1 cellular context compared by ENCODE assay signal in the genomic region with DNA sequence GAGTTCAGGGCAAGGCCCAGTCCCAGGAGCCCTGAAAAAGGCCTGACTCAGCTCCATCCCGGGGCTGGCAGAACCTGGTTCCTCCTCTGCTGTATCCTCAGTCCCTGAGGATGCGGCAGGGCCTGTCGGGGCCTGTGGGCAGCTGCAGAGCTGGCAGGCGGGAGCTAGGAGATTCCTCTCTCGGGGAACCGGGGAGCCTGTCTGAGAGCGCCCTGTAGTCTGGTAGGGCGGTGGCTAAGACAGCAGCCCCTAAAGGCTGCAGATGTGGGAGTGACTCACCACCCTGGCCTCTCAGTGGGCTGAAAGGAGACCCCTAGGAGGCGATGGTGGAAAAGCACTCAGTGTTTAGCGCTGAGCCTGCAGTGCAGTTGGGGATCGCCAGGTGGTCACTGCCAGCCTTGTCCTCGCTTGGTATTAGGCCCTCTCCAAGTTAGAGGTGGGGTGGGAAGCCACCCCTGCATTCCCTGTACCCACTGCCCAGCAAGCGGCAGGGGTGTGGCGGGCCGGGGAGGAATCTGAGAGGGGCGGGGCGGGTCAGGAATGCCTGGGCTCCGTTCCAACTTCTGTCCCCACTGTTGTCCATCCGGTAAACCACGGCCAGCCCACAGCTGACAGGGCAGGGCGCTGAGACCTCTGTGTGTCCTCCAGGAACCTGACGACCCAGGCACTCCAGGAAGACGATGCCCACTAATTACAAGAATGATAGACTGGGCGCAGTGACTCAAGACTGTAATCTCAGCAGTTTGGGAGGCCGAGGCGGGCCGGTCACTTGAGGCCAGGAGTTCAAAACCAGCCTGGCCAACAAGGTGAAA.
A peak's percentile ranks its signal among the peaks of the same experiment; 100 is the strongest.
TF ChIP-seq lines count a peak whose summit lies in the region.

No MANE protein-coding gene starts in this region.

TF ChIP-seq in HepG2, 621 proteins besides CTCF, POLR2A, EP300 and RAD21 (continued from another document and continues in another):
- peak in 1 of 2 experiments; percentile 62; a peak in 1 of 4 replicates for TF ChIP-seq KLF16 (CRISPR knock-in tag; IDR thresholded peaks at IDR 0.05)
- peak; percentile 80 for TF ChIP-seq GATAD2A (CRISPR knock-in tag; IDR thresholded peaks at IDR 0.05)
- no peak for TF ChIP-seq BHLHE40 (IDR thresholded peaks at IDR 0.05; ENCODE audit: low read length)
- no peak for TF ChIP-seq SMAD3 (CRISPR knock-in tag; IDR thresholded peaks at IDR 0.05)
- TF ChIP-seq FOXO1 (CRISPR knock-in tag; IDR thresholded peaks at IDR 0.05), result peak; percentile 14; the same call in 1 of the 2 replicates
- no peak for TF ChIP-seq GABPA (IDR thresholded peaks at IDR 0.05; ENCODE audit: low read depth, low read length)
- 0 out of 2 replicates have a peak, but pooled peaks have one; percentile 12 for TF ChIP-seq GABPA (CRISPR knock-in tag; IDR thresholded peaks at IDR 0.05; ENCODE audit: low read depth)
- no peak; the same call in 1 of the 2 replicates for TF ChIP-seq ZNF768 (CRISPR knock-in tag; IDR thresholded peaks at IDR 0.05)
- TF ChIP-seq MAFF (IDR thresholded peaks at IDR 0.05; ENCODE audit: low read depth, low read length), result peak; percentile 33; the same call in 1 of the 2 replicates
- TF ChIP-seq, protein P1, sequence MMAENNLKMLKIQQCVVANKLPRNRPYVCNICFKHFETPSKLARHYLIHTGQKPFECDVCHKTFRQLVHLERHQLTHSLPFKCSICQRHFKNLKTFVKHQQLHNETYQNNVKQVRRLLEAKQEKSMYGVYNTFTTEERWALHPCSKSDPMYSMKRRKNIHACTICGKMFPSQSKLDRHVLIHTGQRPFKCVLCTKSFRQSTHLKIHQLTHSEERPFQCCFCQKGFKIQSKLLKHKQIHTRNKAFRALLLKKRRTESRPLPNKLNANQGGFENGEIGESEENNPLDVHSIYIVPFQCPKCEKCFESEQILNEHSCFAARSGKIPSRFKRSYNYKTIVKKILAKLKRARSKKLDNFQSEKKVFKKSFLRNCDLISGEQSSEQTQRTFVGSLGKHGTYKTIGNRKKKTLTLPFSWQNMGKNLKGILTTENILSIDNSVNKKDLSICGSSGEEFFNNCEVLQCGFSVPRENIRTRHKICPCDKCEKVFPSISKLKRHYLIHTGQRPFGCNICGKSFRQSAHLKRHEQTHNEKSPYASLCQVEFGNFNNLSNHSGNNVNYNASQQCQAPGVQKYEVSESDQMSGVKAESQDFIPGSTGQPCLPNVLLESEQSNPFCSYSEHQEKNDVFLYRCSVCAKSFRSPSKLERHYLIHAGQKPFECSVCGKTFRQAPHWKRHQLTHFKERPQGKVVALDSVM (CRISPR knock-in tag; IDR thresholded peaks at IDR 0.05), result no peak
- no peak for TF ChIP-seq CCAR2 (optimal IDR thresholded peaks at IDR 0.05; ENCODE audit: low read depth, low read length)
- TF ChIP-seq, protein P2, sequence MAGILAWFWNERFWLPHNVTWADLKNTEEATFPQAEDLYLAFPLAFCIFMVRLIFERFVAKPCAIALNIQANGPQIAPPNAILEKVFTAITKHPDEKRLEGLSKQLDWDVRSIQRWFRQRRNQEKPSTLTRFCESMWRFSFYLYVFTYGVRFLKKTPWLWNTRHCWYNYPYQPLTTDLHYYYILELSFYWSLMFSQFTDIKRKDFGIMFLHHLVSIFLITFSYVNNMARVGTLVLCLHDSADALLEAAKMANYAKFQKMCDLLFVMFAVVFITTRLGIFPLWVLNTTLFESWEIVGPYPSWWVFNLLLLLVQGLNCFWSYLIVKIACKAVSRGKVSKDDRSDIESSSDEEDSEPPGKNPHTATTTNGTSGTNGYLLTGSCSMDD (CRISPR knock-in tag; IDR thresholded peaks at IDR 0.05), result no peak
- TF ChIP-seq CENPX (CRISPR knock-in tag; IDR thresholded peaks at IDR 0.05), result no peak
- TF ChIP-seq ZMYM3 (CRISPR knock-in tag; IDR thresholded peaks at IDR 0.05), result peak; percentile 69; the same call in 1 of the 2 replicates
- peak; percentile 26 for TF ChIP-seq YY1 (IDR thresholded peaks at IDR 0.05; ENCODE audit: insufficient read depth, insufficient replicate concordance, low read depth, low read length)
- peak; percentile 65 for TF ChIP-seq SMC3 (IDR thresholded peaks at IDR 0.05; ENCODE audit: low read length)
- TF ChIP-seq, protein P3, sequence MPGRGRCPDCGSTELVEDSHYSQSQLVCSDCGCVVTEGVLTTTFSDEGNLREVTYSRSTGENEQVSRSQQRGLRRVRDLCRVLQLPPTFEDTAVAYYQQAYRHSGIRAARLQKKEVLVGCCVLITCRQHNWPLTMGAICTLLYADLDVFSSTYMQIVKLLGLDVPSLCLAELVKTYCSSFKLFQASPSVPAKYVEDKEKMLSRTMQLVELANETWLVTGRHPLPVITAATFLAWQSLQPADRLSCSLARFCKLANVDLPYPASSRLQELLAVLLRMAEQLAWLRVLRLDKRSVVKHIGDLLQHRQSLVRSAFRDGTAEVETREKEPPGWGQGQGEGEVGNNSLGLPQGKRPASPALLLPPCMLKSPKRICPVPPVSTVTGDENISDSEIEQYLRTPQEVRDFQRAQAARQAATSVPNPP (CRISPR knock-in tag; IDR thresholded peaks at IDR 0.05), result no peak
- TF ChIP-seq, protein P4, sequence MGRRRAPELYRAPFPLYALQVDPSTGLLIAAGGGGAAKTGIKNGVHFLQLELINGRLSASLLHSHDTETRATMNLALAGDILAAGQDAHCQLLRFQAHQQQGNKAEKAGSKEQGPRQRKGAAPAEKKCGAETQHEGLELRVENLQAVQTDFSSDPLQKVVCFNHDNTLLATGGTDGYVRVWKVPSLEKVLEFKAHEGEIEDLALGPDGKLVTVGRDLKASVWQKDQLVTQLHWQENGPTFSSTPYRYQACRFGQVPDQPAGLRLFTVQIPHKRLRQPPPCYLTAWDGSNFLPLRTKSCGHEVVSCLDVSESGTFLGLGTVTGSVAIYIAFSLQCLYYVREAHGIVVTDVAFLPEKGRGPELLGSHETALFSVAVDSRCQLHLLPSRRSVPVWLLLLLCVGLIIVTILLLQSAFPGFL (CRISPR knock-in tag; IDR thresholded peaks at IDR 0.05), result no peak
- TF ChIP-seq ZFP62 (CRISPR knock-in tag; IDR thresholded peaks at IDR 0.05), result no peak
- TF ChIP-seq, protein P5, sequence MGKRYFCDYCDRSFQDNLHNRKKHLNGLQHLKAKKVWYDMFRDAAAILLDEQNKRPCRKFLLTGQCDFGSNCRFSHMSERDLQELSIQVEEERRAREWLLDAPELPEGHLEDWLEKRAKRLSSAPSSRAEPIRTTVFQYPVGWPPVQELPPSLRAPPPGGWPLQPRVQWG (CRISPR knock-in tag; IDR thresholded peaks at IDR 0.05; ENCODE audit: borderline replicate concordance, low read depth), result no peak
- TF ChIP-seq, protein P6, sequence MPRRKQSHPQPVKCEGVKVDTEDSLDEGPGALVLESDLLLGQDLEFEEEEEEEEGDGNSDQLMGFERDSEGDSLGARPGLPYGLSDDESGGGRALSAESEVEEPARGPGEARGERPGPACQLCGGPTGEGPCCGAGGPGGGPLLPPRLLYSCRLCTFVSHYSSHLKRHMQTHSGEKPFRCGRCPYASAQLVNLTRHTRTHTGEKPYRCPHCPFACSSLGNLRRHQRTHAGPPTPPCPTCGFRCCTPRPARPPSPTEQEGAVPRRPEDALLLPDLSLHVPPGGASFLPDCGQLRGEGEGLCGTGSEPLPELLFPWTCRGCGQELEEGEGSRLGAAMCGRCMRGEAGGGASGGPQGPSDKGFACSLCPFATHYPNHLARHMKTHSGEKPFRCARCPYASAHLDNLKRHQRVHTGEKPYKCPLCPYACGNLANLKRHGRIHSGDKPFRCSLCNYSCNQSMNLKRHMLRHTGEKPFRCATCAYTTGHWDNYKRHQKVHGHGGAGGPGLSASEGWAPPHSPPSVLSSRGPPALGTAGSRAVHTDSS (CRISPR knock-in tag; conservative IDR thresholded peaks at IDR 0.05), result no peak
- peak; percentile 68 for TF ChIP-seq ZFX (CRISPR knock-in tag; IDR thresholded peaks at IDR 0.05; ENCODE audit: low read depth)
- TF ChIP-seq ZNF619 (CRISPR knock-in tag; IDR thresholded peaks at IDR 0.05), result peak; percentile 69; the same call in 1 of the 2 replicates
- TF ChIP-seq, protein P7, sequence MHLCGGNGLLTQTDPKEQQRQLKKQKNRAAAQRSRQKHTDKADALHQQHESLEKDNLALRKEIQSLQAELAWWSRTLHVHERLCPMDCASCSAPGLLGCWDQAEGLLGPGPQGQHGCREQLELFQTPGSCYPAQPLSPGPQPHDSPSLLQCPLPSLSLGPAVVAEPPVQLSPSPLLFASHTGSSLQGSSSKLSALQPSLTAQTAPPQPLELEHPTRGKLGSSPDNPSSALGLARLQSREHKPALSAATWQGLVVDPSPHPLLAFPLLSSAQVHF (CRISPR knock-in tag; IDR thresholded peaks at IDR 0.05), result no peak
- no peak for TF ChIP-seq MTF2 (CRISPR knock-in tag; IDR thresholded peaks at IDR 0.05; ENCODE audit: borderline replicate concordance)
- 0 out of 2 replicates have a peak, but pooled peaks have one; percentile 18 for TF ChIP-seq SP4 (CRISPR knock-in tag; IDR thresholded peaks at IDR 0.05)
- TF ChIP-seq KLF9 (CRISPR knock-in tag; IDR thresholded peaks at IDR 0.05; ENCODE audit: low read depth), result no peak
- no peak; the same call in 1 of the 2 replicates for TF ChIP-seq KDM5B (CRISPR knock-in tag; IDR thresholded peaks at IDR 0.05; ENCODE audit: borderline replicate concordance)
- TF ChIP-seq ZMYM4 (CRISPR knock-in tag; IDR thresholded peaks at IDR 0.05), result peak; percentile 29; the same call in 1 of the 2 replicates
- peak; percentile 56 for TF ChIP-seq STAG1 (CRISPR knock-in tag; IDR thresholded peaks at IDR 0.05)
- TF ChIP-seq ZNF274 (CRISPR knock-in tag; IDR thresholded peaks at IDR 0.05), result peak; percentile 30; the same call in 1 of the 2 replicates
- TF ChIP-seq ZSCAN25 (CRISPR knock-in tag; IDR thresholded peaks at IDR 0.05), result peak; percentile 100
- no peak for TF ChIP-seq LCORL (IDR thresholded peaks at IDR 0.05)
- TF ChIP-seq LCORL (CRISPR knock-in tag; IDR thresholded peaks at IDR 0.05), result peak; percentile 84
- TF ChIP-seq, protein P8, sequence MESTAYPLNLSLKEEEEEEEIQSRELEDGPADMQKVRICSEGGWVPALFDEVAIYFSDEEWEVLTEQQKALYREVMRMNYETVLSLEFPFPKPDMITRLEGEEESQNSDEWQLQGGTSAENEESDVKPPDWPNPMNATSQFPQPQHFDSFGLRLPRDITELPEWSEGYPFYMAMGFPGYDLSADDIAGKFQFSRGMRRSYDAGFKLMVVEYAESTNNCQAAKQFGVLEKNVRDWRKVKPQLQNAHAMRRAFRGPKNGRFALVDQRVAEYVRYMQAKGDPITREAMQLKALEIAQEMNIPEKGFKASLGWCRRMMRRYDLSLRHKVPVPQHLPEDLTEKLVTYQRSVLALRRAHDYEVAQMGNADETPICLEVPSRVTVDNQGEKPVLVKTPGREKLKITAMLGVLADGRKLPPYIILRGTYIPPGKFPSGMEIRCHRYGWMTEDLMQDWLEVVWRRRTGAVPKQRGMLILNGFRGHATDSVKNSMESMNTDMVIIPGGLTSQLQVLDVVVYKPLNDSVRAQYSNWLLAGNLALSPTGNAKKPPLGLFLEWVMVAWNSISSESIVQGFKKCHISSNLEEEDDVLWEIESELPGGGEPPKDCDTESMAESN (CRISPR knock-in tag; conservative IDR thresholded peaks at IDR 0.05), result peak; percentile 66; the same call in 1 of the 2 replicates
- TF ChIP-seq, protein P9, sequence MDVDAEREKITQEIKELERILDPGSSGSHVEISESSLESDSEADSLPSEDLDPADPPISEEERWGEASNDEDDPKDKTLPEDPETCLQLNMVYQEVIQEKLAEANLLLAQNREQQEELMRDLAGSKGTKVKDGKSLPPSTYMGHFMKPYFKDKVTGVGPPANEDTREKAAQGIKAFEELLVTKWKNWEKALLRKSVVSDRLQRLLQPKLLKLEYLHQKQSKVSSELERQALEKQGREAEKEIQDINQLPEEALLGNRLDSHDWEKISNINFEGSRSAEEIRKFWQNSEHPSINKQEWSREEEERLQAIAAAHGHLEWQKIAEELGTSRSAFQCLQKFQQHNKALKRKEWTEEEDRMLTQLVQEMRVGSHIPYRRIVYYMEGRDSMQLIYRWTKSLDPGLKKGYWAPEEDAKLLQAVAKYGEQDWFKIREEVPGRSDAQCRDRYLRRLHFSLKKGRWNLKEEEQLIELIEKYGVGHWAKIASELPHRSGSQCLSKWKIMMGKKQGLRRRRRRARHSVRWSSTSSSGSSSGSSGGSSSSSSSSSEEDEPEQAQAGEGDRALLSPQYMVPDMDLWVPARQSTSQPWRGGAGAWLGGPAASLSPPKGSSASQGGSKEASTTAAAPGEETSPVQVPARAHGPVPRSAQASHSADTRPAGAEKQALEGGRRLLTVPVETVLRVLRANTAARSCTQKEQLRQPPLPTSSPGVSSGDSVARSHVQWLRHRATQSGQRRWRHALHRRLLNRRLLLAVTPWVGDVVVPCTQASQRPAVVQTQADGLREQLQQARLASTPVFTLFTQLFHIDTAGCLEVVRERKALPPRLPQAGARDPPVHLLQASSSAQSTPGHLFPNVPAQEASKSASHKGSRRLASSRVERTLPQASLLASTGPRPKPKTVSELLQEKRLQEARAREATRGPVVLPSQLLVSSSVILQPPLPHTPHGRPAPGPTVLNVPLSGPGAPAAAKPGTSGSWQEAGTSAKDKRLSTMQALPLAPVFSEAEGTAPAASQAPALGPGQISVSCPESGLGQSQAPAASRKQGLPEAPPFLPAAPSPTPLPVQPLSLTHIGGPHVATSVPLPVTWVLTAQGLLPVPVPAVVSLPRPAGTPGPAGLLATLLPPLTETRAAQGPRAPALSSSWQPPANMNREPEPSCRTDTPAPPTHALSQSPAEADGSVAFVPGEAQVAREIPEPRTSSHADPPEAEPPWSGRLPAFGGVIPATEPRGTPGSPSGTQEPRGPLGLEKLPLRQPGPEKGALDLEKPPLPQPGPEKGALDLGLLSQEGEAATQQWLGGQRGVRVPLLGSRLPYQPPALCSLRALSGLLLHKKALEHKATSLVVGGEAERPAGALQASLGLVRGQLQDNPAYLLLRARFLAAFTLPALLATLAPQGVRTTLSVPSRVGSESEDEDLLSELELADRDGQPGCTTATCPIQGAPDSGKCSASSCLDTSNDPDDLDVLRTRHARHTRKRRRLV (CRISPR knock-in tag; IDR thresholded peaks at IDR 0.05), result 0 out of 2 replicates have a peak, but pooled peaks have one; percentile 3
- TF ChIP-seq ZNF501 (CRISPR knock-in tag; IDR thresholded peaks at IDR 0.05), result peak; percentile 61; the same call in 1 of the 2 replicates
- TF ChIP-seq, protein P10, sequence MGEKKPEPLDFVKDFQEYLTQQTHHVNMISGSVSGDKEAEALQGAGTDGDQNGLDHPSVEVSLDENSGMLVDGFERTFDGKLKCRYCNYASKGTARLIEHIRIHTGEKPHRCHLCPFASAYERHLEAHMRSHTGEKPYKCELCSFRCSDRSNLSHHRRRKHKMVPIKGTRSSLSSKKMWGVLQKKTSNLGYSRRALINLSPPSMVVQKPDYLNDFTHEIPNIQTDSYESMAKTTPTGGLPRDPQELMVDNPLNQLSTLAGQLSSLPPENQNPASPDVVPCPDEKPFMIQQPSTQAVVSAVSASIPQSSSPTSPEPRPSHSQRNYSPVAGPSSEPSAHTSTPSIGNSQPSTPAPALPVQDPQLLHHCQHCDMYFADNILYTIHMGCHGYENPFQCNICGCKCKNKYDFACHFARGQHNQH (CRISPR knock-in tag; IDR thresholded peaks at IDR 0.05), result peak; percentile 59; the same call in 1 of the 2 replicates
- TF ChIP-seq ZNF34 (CRISPR knock-in tag; IDR thresholded peaks at IDR 0.05; ENCODE audit: borderline replicate concordance), result peak; percentile 65; the same call in 1 of the 2 replicates
- TF ChIP-seq SNRNP70 (IDR thresholded peaks at IDR 0.05; ENCODE audit: low read depth, low read length), result no peak
- 0 out of 2 replicates have a peak, but pooled peaks have one; percentile 58 for TF ChIP-seq ZSCAN30 (CRISPR knock-in tag; IDR thresholded peaks at IDR 0.05)
- TF ChIP-seq CHCHD3 (CRISPR knock-in tag; IDR thresholded peaks at IDR 0.05), result 0 out of 2 replicates have a peak, but pooled peaks have one; percentile 73
- peak; percentile 47 for TF ChIP-seq HNF4A (CRISPR knock-in tag; IDR thresholded peaks at IDR 0.05)
- 0 out of 2 replicates have a peak, but pooled peaks have one; percentile 34 for TF ChIP-seq PCBP1 (IDR thresholded peaks at IDR 0.05; ENCODE audit: borderline replicate concordance, low read depth, low read length)
